ENCODE assay signal across 25 cellular contexts in the genomic region with DNA sequence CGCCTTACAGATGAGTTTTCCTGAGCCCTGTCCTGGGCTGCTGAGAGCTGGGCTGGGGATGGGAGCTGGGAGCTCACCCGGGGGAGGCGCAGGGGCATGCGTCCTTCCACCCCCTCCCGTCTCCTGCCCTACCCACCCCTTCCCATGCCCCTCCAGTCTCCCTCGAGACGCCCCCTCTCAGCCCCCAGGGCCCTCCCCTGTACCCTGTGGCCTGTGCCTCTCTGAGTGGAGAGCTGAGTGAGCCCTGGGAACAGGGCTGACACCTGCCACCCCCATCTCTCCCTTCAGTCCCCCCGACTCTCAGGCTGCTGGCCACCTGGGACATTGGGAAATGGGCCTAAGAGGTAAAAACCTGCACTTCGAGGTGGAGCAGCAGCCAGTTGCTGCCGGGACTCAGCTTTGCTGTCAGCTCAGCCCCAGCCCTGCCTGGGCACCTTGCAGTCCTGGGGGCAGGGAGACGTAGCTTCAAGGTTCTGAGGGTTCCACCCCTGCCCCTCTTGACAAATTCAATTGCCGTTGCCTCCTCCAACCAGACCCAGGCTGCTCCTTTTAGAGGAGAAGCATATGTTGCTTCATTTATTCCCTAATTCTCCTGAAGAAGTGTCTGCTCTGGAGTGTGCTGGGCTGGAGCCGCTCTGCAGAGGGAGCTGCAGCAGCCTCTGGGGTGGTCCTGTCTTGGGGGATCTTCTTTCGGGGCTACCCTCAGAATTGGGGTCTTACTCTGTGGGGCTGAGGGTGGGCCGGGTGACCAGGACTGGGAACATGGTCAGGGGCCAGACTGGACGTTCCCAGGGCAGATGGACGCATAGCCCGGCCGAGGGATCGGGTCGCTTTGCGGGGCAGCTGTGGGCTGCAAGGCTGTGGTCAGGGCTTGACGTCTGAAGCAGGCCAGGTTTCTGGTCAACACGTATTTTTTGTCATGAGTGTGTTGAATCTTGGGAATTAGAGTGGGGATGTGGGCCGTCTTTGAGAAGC.
DNase-seq lines count a peak whose midpoint lies in the region; ATAC-seq and TF ChIP-seq lines count a peak whose summit lies in the region.
"Had no signal": no experiment of that assay in that cellular context is flagged by ENCODE, and none has a peak within 500 bp of the region (broad histone marks: within the 10 kb centered on the region; RNA-seq: fewer than 3 reads in every experiment).

No MANE protein-coding gene starts in this region.

- no peaks in the 10 kb centered on the region for H3K27me3 ChIP-seq in upper lobe of left lung

- H3K4me1 ChIP-seq in mucosa of descending colon (ENCODE audit: low read depth): no peaks in the 10 kb centered on the region
- H3K4me1 ChIP-seq in upper lobe of left lung: peaks cover 0 to 5% (median 0%) of the 10 kb centered on the region in 4 donors

- H3K36me3 ChIP-seq in mucosa of descending colon (ENCODE audit: low read depth) (no peaks in the 10 kb centered on the region), upper lobe of left lung (peaks cover 0 to 12% (median 0%) of the 10 kb centered on the region in 4 donors)

- no peak for TF ChIP-seq POLR2A in upper lobe of left lung (IDR thresholded peaks at IDR 0.05)

- H3K4me3 Mint-ChIP-seq in chondrocyte (ENCODE audit: unreplicated experiment): no peak overlapping the region
- H3K4me3 Mint-ChIP-seq: brain; mesothelial cell of epicardium; natural killer cell treated with Interleukin-12 subunit alpha and Interleukin-12 subunit beta and Interleukin-15 and Interleukin-18, amount 100 ng/mL, for 72 hours; stimulated activated naive CD8-positive, alpha-beta T cell treated with anti-CD3 and anti-CD28 coated beads, Interleukin-15, Interleukin-2, amounts not matched to agents 100 ng/mL and 50 ng/mL, for 24 hours had no signal

- H3K4me3 ChIP-seq in mucosa of descending colon (no peak overlapping the region), upper lobe of left lung (no peak overlapping the region)
- H3K4me3 ChIP-seq: PC-9, SK-N-MC, skin epidermis had no signal

- no peaks in the 10 kb centered on the region for H3K36me3 Mint-ChIP-seq in chondrocyte (ENCODE audit: low read depth)
- H3K36me3 Mint-ChIP-seq: brain; mesothelial cell of epicardium; natural killer cell treated with Interleukin-12 subunit alpha and Interleukin-12 subunit beta and Interleukin-15 and Interleukin-18, amount 100 ng/mL, for 72 hours had no signal

- peaks cover 8% of the 10 kb centered on the region for H3K27me3 Mint-ChIP-seq in chondrocyte (ENCODE audit: low read depth)
- H3K27me3 Mint-ChIP-seq: brain; progenitor cell of endocrine pancreas; stimulated activated naive CD8-positive, alpha-beta T cell treated with anti-CD3 and anti-CD28 coated beads, Interleukin-15, Interleukin-2, amounts not matched to agents 100 ng/mL and 50 ng/mL, for 24 hours had no signal

- TF ChIP-seq EP300 in upper lobe of left lung (IDR thresholded peaks at IDR 0.05): no peak

- H3K27ac Mint-ChIP-seq in chondrocyte (ENCODE audit: unreplicated experiment): no peak overlapping the region
- H3K27ac Mint-ChIP-seq: mesothelial cell of epicardium; natural killer cell treated with Interleukin-12 subunit alpha and Interleukin-12 subunit beta and Interleukin-15 and Interleukin-18, amount 100 ng/mL, for 72 hours; progenitor cell of endocrine pancreas; stimulated activated naive CD8-positive, alpha-beta T cell treated with anti-CD3 and anti-CD28 coated beads, Interleukin-15, Interleukin-2, amounts not matched to agents 100 ng/mL and 50 ng/mL, for 24 hours had no signal

- intact Hi-C loops in mucosa of descending colon (cut with DNase I, micrococcal nuclease): no loop called here

- WGBS in upper lobe of left lung, 2 donors: 87 to 100% methylated on average over 3 to 15 of the region's 25 CpGs

- H3K9me3 Mint-ChIP-seq in chondrocyte (ENCODE audit: low read depth): no peaks in the 10 kb centered on the region
- H3K9me3 Mint-ChIP-seq: activated T-helper 2 cell treated with anti-CD3 and anti-CD28 coated beads, Interferon-gamma antibody, Interleukin-2, Interleukin-4, amounts not matched to agents 10 μg/mL and 5 μg/mL and 100 μg/mL, durations not matched to agents 14 hours and 24 hours and 36 hours; brain; mesothelial cell of epicardium; natural killer cell treated with Interleukin-12 subunit alpha and Interleukin-12 subunit beta and Interleukin-15 and Interleukin-18, amount 100 ng/mL, for 72 hours; stimulated activated naive CD8-positive, alpha-beta T cell treated with anti-CD3 and anti-CD28 coated beads, Interleukin-15, Interleukin-2, amounts not matched to agents 100 ng/mL and 50 ng/mL, for 24 hours had no signal

- H3K9me3 ChIP-seq in mucosa of descending colon (no peaks in the 10 kb centered on the region), upper lobe of left lung (no peaks in the 10 kb centered on the region)

- TF ChIP-seq CTCF in chondrocyte (IDR thresholded peaks at IDR 0.05): no peak
- no peak for TF ChIP-seq CTCF in mucosa of descending colon (IDR thresholded peaks at IDR 0.05)
- TF ChIP-seq CTCF in upper lobe of left lung (IDR thresholded peaks at IDR 0.05): no peak

- peak; percentile 57 for DNase-seq in activated effector memory CD4-positive, alpha-beta T cell treated with anti-CD3 and anti-CD28 coated beads, Interleukin-2, amount 50 U/mL, for 16 hours
- DNase-seq in activated effector memory CD4-positive, alpha-beta T cell treated with Interleukin-2 at 50 U/mL for 16 hours: no peak
- DNase-seq in chondrocyte (ENCODE audit: low spot score) (peak; percentile 81), mucosa of descending colon (peak in 2 of 3 donors; percentile 12 to 28), upper lobe of left lung (peak; percentile 17 to 68), left lobe of liver (ENCODE audit: low spot score) (no peak)
- no peak for DNase-seq in stimulated activated CD4-positive, alpha-beta T cell treated with anti-CD3 and anti-CD28 coated beads, Interleukin-4, amount 100 ng/mL, for 4 hours
- DNase-seq: cortex of kidney, Karpas-422, NCI-H1092, NCI-H2029 treated with DMSO at 0.1 percent for 48 hours, NCI-H345 had no signal

- peaks cover 4% of the 10 kb centered on the region for H3K4me1 Mint-ChIP-seq in chondrocyte (ENCODE audit: low read depth)
- H3K4me1 Mint-ChIP-seq: mesothelial cell of epicardium had no signal

- no peak overlapping the region for H3K27ac ChIP-seq in upper lobe of left lung
- H3K27ac ChIP-seq: C4-2B, PC-9, SK-N-MC, skin epidermis, VCaP had no signal

- ATAC-seq in mucosa of descending colon: no peak
- ATAC-seq in upper lobe of left lung (ENCODE audit: low FRiP score in 2 of 2): no peak
- ATAC-seq in GM21390 (IDR thresholded peaks at IDR 0.05; ENCODE audit: unreplicated experiment): no peak
- ATAC-seq in left lobe of liver: no peak
- ATAC-seq: HCT116; natural killer cell treated with Interleukin-12 subunit alpha and Interleukin-12 subunit beta and Interleukin-15 and Interleukin-18, amount 100 ng/mL, for 72 hours had no signal

Comparison
In these comparisons a context has a peak if more than half of its experiments do, and no peak if none do; other contexts are left out.
1. DNase-seq: peak in activated effector memory CD4-positive, alpha-beta T cell treated with anti-CD3 and anti-CD28 coated beads, Interleukin-2, amount 50 U/mL, for 16 hours (single experiment), chondrocyte (single experiment), mucosa of descending colon (2 of 3) and upper lobe of left lung (2 of 2); none in activated effector memory CD4-positive, alpha-beta T cell treated with Interleukin-2 at 50 U/mL for 16 hours (single experiment), left lobe of liver (single experiment) and stimulated activated CD4-positive, alpha-beta T cell treated with anti-CD3 and anti-CD28 coated beads, Interleukin-4, amount 100 ng/mL, for 4 hours (0 of 2).